36 cellular contexts compared by ENCODE assay signal in genomic region chr5:146359836-146360235, GRCh38. TPM values are rescaled to one million over a fixed set of nuclear protein-coding genes. Genes with fewer than 3 reads are reported as not detected.
"Had no signal": no experiment of that assay in that cellular context is flagged by ENCODE, and none has a peak within 500 bp of the region (broad histone marks: within the 10 kb centered on the region; RNA-seq: fewer than 3 reads in every experiment).

No MANE protein-coding gene starts in this region.

- H3K9me3 ChIP-seq: MG63 had no signal

- H3K27ac ChIP-seq: KMS-11 had no signal

- H3K4me3 ChIP-seq: MG63 had no signal

- DNase-seq: Karpas-422, Kasumi-1, MG63, MM.1S, MV-4-11, NCI-H1048, NCI-H1092, NCI-H1092 treated with DMSO at 0.1 percent for 48 hours, NCI-H1105, NCI-H1105 treated with DMSO at 0.1 percent for 48 hours, NCI-H1417, NCI-H1417 treated with DMSO at 0.1 percent for 48 hours, NCI-H1436, NCI-H1436 treated with DMSO at 0.1 percent for 48 hours, NCI-H146, NCI-H1694, NCI-H1694 treated with DMSO at 0.1 percent for 48 hours, NCI-H187, NCI-H187 treated with DMSO at 0.1 percent for 48 hours, NCI-H1930, NCI-H2029, NCI-H2029 treated with DMSO at 0.1 percent for 48 hours, NCI-H2081, NCI-H2081 treated with DMSO at 0.1 percent for 48 hours, NCI-H2107, NCI-H2171, NCI-H2171 treated with DMSO at 0.1 percent for 48 hours, NCI-H2227 treated with DMSO at 0.1 percent for 48 hours, NCI-H226, NCI-H345, NCI-H446, NCI-H446 treated with DMSO at 0.1 percent for 48 hours, NCI-H510A, NCI-H510A treated with DMSO at 0.1 percent for 48 hours had no signal

- H3K36me3 ChIP-seq: MG63 had no signal

RNA-seq across cellular contexts. Expression of gene POU4F3, which starts 21.2 kb away (rescaled TPM):
- total RNA-seq: NCI-H460 had no signal
